In the genomic region with DNA sequence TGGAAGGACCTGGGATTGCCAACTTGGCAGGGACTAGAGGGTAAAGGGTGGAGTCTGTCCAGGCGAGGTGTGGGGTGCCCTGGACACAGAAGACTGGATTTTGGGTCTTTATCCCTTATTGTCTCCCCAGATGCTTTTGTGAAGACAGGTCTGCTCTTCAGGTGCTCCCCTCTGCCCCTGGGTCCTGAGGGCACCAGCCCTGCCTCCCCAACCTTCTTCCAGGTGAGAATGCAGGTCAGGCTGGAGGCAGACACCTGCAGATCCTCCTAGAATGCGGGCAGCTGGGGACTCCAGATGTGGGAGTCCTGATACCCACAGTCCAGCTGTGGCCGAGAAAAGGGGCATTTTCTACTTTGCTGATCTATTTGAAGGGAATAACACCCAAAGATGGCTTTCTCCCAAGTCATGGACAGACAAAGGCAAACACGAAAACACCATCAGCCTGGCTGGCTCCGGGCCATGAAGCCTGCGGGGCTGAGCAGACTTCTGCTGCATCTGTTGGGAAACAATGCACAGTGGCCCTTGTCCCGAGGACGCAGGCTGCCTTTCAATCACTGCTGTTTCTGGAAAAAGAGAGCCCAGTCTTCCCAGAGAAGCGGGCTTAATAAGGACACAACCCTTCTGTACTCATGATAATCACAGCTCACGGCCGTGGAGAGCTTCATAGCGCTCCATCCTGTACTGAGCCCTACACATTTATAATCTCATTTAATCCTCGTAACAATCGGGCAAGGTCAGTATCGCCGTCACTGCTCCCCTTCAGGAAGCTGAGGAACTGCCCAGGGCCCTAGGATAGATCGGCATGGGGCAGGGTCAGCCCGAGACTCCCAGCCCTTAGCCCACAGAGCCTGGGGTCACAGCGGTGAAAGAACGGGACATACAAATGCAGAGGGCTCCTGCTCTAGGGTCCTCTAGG, we compare ENCODE assay signal across 11 cellular contexts.
A peak's percentile ranks its signal among the peaks of the same experiment; 100 is the strongest.
DNase-seq lines count a peak whose midpoint lies in the region; TF ChIP-seq lines count a peak whose summit lies in the region.
"Had no signal": no experiment of that assay in that cellular context is flagged by ENCODE, and none has a peak within 500 bp of the region (broad histone marks: within the 10 kb centered on the region; RNA-seq: fewer than 3 reads in every experiment).

No MANE protein-coding gene starts in this region.

- no peaks in the 10 kb centered on the region for H3K4me1 ChIP-seq in testis

- H3K36me3 ChIP-seq in testis (ENCODE audit: low read depth, missing control alignments), result no peaks in the 10 kb centered on the region
- H3K36me3 ChIP-seq: Peyer's patch had no signal

- TF ChIP-seq POLR2A in testis (IDR thresholded peaks at IDR 0.05), result no peak

- CTCF ChIA-PET in activated CD4-positive, alpha-beta memory T cell treated with anti-CD3 and anti-CD28 coated beads, Interleukin-2, amount 10 ng/mL, durations not matched to agents 7 days and 5 days (lab: Charles Lee), result interaction anchor here (2.5 kb wide), 1 partner anchor 102 kb away, joined by 8 read pairs; no protein-coding TSS in a partner anchor

- no peak for TF ChIP-seq CTCF in testis (IDR thresholded peaks at IDR 0.05)

- intact Hi-C loops in testis (cut with DNase I; ENCODE audit: low total_unique reads), result no loop called here

- H3K9me3 Mint-ChIP-seq in activated CD4-positive, alpha-beta memory T cell treated with anti-CD3 and anti-CD28 coated beads, Interleukin-2, amount 10 ng/mL, durations not matched to agents 7 days and 5 days, result no peaks in the 10 kb centered on the region

- POLR2A ChIA-PET in activated CD4-positive, alpha-beta memory T cell treated with anti-CD3 and anti-CD28 coated beads, Interleukin-2, amount 10 ng/mL, durations not matched to agents 7 days and 5 days (lab: Charles Lee), result no interaction called here

- no peak overlapping the region for H3K27ac Mint-ChIP-seq in activated CD4-positive, alpha-beta memory T cell treated with anti-CD3 and anti-CD28 coated beads, Interleukin-2, amount 10 ng/mL, durations not matched to agents 7 days and 5 days

- H3K4me3 ChIP-seq in testis, result no peak overlapping the region
- H3K4me3 ChIP-seq: Peyer's patch had no signal

- DNase-seq in activated effector memory CD4-positive, alpha-beta T cell treated with anti-CD3 and anti-CD28 coated beads, Interleukin-2, amount 50 U/mL, for 16 hours, result peak; percentile 45
- no peak for DNase-seq in activated effector memory CD4-positive, alpha-beta T cell treated with Interleukin-2 at 50 U/mL for 16 hours
- DNase-seq in activated CD4-positive, alpha-beta memory T cell treated with anti-CD3 and anti-CD28 coated beads, Interleukin-2, amount 10 ng/mL, durations not matched to agents 7 days and 5 days, result peak; percentile 4
- DNase-seq in iris pigment epithelial cell (ENCODE audit: low read depth), result peak; percentile 13
- DNase-seq in testis, result peak; percentile 62
- DNase-seq in effector CD4-positive, alpha-beta T cell, result no peak
- no peak for DNase-seq in NCI-H510A treated with DMSO at 0.1 percent for 48 hours (lab: John Stamatoyannopoulos, UW)
- DNase-seq in GF-D8 (lab: John Stamatoyannopoulos, UW), result no peak
- DNase-seq: activated CD4-positive, alpha-beta T cell treated with anti-CD3 and anti-CD28 coated beads for 48 hours; stimulated activated CD4-positive, alpha-beta T cell treated with anti-CD3 and anti-CD28 coated beads, Interleukin-15, amount 100 ng/mL, for 24 hours had no signal

- no peaks in the 10 kb centered on the region for H3K27me3 ChIP-seq in testis
- H3K27me3 ChIP-seq: Peyer's patch had no signal

- peaks cover 10% of the 10 kb centered on the region for H3K27me3 Mint-ChIP-seq in activated CD4-positive, alpha-beta memory T cell treated with anti-CD3 and anti-CD28 coated beads, Interleukin-2, amount 10 ng/mL, durations not matched to agents 7 days and 5 days

- H3K4me1 Mint-ChIP-seq in activated CD4-positive, alpha-beta memory T cell treated with anti-CD3 and anti-CD28 coated beads, Interleukin-2, amount 10 ng/mL, durations not matched to agents 7 days and 5 days, result peaks cover 9% of the 10 kb centered on the region

- no peak overlapping the region for H3K27ac ChIP-seq in testis
- H3K27ac ChIP-seq: Peyer's patch had no signal

- WGBS in testis, 2 donors, result 55 to 65% methylated on average over 19 to 20 of the region's 20 CpGs

- no peaks in the 10 kb centered on the region for H3K36me3 Mint-ChIP-seq in activated CD4-positive, alpha-beta memory T cell treated with anti-CD3 and anti-CD28 coated beads, Interleukin-2, amount 10 ng/mL, durations not matched to agents 7 days and 5 days (ENCODE audit: low read depth)

- no peaks in the 10 kb centered on the region for H3K9me3 ChIP-seq in testis
- H3K9me3 ChIP-seq: Peyer's patch had no signal

- H3K4me3 Mint-ChIP-seq in activated CD4-positive, alpha-beta memory T cell treated with anti-CD3 and anti-CD28 coated beads, Interleukin-2, amount 10 ng/mL, durations not matched to agents 7 days and 5 days, result no peak overlapping the region

Comparison
In these comparisons a context has a peak if more than half of its experiments do, and no peak if none do; other contexts are left out.
1. DNase-seq: peak in activated effector memory CD4-positive, alpha-beta T cell treated with anti-CD3 and anti-CD28 coated beads, Interleukin-2, amount 50 U/mL, for 16 hours (single experiment), activated CD4-positive, alpha-beta memory T cell treated with anti-CD3 and anti-CD28 coated beads, Interleukin-2, amount 10 ng/mL, durations not matched to agents 7 days and 5 days (single experiment), iris pigment epithelial cell (single experiment) and testis (single experiment); none in activated effector memory CD4-positive, alpha-beta T cell treated with Interleukin-2 at 50 U/mL for 16 hours (single experiment), effector CD4-positive, alpha-beta T cell (single experiment), NCI-H510A treated with DMSO at 0.1 percent for 48 hours (single experiment) and GF-D8 (single experiment).